ENCODE assay signal across 2 cellular contexts in the genomic region with DNA sequence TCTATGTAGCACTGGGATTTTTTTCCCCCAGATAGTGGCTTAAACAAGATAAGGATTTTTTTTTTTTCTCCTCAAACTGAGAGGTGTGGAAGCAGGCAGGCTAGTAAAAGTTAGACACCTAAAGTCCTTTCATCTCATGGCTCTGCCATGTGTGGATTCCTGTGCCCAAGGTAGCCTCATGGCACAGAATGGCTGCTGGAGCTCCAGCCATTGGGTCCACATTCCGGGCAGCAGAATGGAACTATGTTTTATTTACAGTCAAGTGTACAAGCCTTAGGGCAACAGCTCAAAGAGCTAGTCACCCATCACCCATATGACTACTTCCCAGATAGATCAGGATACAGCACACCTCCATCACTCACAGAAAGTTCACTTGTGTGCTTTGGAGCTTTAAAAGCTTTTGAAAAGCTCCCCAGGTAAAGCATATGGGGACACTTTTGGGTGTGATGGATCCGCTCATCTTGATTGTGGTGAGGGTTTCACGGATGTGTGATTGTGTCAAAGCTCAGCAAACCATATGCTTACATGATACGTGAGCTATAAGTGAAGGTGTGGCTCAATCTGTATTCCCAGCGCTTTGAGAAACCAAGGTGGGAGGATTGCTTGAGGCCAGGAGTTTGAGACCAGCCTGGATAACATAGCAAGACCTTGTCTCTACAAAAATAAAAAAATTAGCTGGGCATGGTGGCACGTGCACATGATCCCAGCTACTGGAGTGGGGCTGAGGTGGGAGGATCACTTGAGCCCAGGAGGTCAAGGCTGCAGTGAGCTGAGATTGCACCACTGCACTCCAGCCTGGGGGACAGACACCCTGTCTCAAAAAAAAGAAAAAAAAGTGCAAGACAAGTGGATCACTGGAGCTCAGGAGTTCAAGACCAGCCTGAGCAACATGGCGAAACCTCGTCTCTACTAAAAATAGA.
TF ChIP-seq lines count a peak whose summit lies in the region.

No MANE protein-coding gene starts in this region.

TF ChIP-seq in HepG2, 621 proteins besides CTCF, POLR2A, EP300 and RAD21 (continues in another document):
- no peak for TF ChIP-seq ASH2L (IDR thresholded peaks at IDR 0.05; ENCODE audit: insufficient read length, low read depth, low read length)
- no peak for TF ChIP-seq PAF1 (CRISPR knock-in tag; IDR thresholded peaks at IDR 0.05)
- 0 out of 2 replicates have a peak, but pooled peaks have one; percentile 35 for TF ChIP-seq RARA (CRISPR knock-in tag; IDR thresholded peaks at IDR 0.05)
- TF ChIP-seq NR2F6 (IDR thresholded peaks at IDR 0.05), result peak; percentile 44; the same call in 1 of the 2 replicates
- TF ChIP-seq NR2F6 (CRISPR knock-in tag; IDR thresholded peaks at IDR 0.05), result peak; percentile 58; the same call in 1 of the 2 replicates
- no peak for TF ChIP-seq SRSF9 (IDR thresholded peaks at IDR 0.05; ENCODE audit: borderline replicate concordance, insufficient read depth, low read depth, low read length, poor library complexity, severe bottlenecking)
- TF ChIP-seq KDM5B (CRISPR knock-in tag; IDR thresholded peaks at IDR 0.05; ENCODE audit: borderline replicate concordance), result no peak
- TF ChIP-seq, protein P1, sequence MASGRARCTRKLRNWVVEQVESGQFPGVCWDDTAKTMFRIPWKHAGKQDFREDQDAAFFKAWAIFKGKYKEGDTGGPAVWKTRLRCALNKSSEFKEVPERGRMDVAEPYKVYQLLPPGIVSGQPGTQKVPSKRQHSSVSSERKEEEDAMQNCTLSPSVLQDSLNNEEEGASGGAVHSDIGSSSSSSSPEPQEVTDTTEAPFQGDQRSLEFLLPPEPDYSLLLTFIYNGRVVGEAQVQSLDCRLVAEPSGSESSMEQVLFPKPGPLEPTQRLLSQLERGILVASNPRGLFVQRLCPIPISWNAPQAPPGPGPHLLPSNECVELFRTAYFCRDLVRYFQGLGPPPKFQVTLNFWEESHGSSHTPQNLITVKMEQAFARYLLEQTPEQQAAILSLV (CRISPR knock-in tag; IDR thresholded peaks at IDR 0.05; ENCODE audit: borderline replicate concordance), result no peak
- no peak for TF ChIP-seq SP5 (CRISPR knock-in tag; IDR thresholded peaks at IDR 0.05; ENCODE audit: borderline replicate concordance, low read depth)
- TF ChIP-seq KDM1A (CRISPR knock-in tag; IDR thresholded peaks at IDR 0.05), result peak; percentile 91
- TF ChIP-seq PCBP1 (IDR thresholded peaks at IDR 0.05; ENCODE audit: borderline replicate concordance, low read depth, low read length), result no peak
- peak; percentile 67; the same call in 1 of the 2 replicates for TF ChIP-seq ADNP (CRISPR knock-in tag; IDR thresholded peaks at IDR 0.05)
- TF ChIP-seq, protein P2, sequence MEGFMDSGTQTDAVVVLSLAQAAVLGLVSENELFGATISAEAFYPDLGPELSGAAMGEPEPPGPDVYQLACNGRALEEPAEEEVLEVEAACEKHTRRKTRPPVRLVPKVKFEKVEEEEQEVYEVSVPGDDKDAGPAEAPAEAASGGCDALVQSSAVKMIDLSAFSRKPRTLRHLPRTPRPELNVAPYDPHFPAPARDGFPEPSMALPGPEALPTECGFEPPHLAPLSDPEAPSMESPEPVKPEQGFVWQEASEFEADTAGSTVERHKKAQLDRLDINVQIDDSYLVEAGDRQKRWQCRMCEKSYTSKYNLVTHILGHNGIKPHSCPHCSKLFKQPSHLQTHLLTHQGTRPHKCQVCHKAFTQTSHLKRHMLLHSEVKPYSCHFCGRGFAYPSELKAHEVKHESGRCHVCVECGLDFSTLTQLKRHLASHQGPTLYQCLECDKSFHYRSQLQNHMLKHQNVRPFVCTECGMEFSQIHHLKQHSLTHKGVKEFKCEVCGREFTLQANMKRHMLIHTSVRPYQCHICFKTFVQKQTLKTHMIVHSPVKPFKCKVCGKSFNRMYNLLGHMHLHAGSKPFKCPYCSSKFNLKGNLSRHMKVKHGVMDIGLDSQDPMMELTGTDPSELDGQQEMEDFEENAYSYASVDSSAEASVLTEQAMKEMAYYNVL (CRISPR knock-in tag; IDR thresholded peaks at IDR 0.05; ENCODE audit: borderline replicate concordance), result 0 out of 2 replicates have a peak, but pooled peaks have one; percentile 9
- TF ChIP-seq, protein P3, sequence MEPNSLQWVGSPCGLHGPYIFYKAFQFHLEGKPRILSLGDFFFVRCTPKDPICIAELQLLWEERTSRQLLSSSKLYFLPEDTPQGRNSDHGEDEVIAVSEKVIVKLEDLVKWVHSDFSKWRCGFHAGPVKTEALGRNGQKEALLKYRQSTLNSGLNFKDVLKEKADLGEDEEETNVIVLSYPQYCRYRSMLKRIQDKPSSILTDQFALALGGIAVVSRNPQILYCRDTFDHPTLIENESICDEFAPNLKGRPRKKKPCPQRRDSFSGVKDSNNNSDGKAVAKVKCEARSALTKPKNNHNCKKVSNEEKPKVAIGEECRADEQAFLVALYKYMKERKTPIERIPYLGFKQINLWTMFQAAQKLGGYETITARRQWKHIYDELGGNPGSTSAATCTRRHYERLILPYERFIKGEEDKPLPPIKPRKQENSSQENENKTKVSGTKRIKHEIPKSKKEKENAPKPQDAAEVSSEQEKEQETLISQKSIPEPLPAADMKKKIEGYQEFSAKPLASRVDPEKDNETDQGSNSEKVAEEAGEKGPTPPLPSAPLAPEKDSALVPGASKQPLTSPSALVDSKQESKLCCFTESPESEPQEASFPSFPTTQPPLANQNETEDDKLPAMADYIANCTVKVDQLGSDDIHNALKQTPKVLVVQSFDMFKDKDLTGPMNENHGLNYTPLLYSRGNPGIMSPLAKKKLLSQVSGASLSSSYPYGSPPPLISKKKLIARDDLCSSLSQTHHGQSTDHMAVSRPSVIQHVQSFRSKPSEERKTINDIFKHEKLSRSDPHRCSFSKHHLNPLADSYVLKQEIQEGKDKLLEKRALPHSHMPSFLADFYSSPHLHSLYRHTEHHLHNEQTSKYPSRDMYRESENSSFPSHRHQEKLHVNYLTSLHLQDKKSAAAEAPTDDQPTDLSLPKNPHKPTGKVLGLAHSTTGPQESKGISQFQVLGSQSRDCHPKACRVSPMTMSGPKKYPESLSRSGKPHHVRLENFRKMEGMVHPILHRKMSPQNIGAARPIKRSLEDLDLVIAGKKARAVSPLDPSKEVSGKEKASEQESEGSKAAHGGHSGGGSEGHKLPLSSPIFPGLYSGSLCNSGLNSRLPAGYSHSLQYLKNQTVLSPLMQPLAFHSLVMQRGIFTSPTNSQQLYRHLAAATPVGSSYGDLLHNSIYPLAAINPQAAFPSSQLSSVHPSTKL (CRISPR knock-in tag; IDR thresholded peaks at IDR 0.05), result 0 out of 2 replicates have a peak, but pooled peaks have one; percentile 25
- 0 out of 2 replicates have a peak, but pooled peaks have one; percentile 8 for TF ChIP-seq THAP11 (CRISPR knock-in tag; IDR thresholded peaks at IDR 0.05)
- no peak for TF ChIP-seq HNRNPK (IDR thresholded peaks at IDR 0.05; ENCODE audit: low read depth, low read length, poor library complexity, severe bottlenecking)
- no peak for TF ChIP-seq ZSCAN9 (CRISPR knock-in tag; IDR thresholded peaks at IDR 0.05; ENCODE audit: borderline replicate concordance)
- no peak for TF ChIP-seq NKX3-1 (CRISPR knock-in tag; IDR thresholded peaks at IDR 0.05)

TF ChIP-seq in K562, 482 proteins besides CTCF, POLR2A, EP300 and RAD21:
- TF ChIP-seq RBM25 (IDR thresholded peaks at IDR 0.05; ENCODE audit: low read depth, low read length, severe bottlenecking), result peak; percentile 97
- peak; percentile 12 to 75; a peak in 3 of 4 replicates for TF ChIP-seq KDM1A (IDR thresholded peaks at IDR 0.05)
- peak; percentile 95 for TF ChIP-seq ADNP (tag; IDR thresholded peaks at IDR 0.05)
- peak; percentile 89 for TF ChIP-seq HLTF (IDR thresholded peaks at IDR 0.05)
- peak; percentile 57 to 83; a peak in 3 of 4 replicates for TF ChIP-seq RCOR1 (IDR thresholded peaks at IDR 0.05; ENCODE audit: borderline replicate concordance in 1 of 2, low read depth in 2 of 2, low read length in 2 of 2)
- peak; percentile 20 for TF ChIP-seq PHF20 (IDR thresholded peaks at IDR 0.05; ENCODE audit: partially characterized antibody)
- peak; percentile 74; the same call in 1 of the 2 replicates for TF ChIP-seq PTBP1 (IDR thresholded peaks at IDR 0.05; ENCODE audit: low read depth, low read length)
- TF ChIP-seq POLR2G (IDR thresholded peaks at IDR 0.05; ENCODE audit: low read depth, low read length), result no peak
- peak; percentile 91 for TF ChIP-seq BCOR (IDR thresholded peaks at IDR 0.05)
- TF ChIP-seq NFYB (IDR thresholded peaks at IDR 0.05; ENCODE audit: extremely low read depth, insufficient read length), result no peak
- TF ChIP-seq, protein P4, sequence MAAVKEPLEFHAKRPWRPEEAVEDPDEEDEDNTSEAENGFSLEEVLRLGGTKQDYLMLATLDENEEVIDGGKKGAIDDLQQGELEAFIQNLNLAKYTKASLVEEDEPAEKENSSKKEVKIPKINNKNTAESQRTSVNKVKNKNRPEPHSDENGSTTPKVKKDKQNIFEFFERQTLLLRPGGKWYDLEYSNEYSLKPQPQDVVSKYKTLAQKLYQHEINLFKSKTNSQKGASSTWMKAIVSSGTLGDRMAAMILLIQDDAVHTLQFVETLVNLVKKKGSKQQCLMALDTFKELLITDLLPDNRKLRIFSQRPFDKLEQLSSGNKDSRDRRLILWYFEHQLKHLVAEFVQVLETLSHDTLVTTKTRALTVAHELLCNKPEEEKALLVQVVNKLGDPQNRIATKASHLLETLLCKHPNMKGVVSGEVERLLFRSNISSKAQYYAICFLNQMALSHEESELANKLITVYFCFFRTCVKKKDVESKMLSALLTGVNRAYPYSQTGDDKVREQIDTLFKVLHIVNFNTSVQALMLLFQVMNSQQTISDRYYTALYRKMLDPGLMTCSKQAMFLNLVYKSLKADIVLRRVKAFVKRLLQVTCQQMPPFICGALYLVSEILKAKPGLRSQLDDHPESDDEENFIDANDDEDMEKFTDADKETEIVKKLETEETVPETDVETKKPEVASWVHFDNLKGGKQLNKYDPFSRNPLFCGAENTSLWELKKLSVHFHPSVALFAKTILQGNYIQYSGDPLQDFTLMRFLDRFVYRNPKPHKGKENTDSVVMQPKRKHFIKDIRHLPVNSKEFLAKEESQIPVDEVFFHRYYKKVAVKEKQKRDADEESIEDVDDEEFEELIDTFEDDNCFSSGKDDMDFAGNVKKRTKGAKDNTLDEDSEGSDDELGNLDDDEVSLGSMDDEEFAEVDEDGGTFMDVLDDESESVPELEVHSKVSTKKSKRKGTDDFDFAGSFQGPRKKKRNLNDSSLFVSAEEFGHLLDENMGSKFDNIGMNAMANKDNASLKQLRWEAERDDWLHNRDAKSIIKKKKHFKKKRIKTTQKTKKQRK (IDR thresholded peaks at IDR 0.05; ENCODE audit: borderline replicate concordance, low read depth, low read length), result 0 out of 2 replicates have a peak, but pooled peaks have one; percentile 26
- peak; percentile 65 for TF ChIP-seq SMARCA5 (IDR thresholded peaks at IDR 0.05)
- no peak for TF ChIP-seq ZNF717 (CRISPR knock-in tag; IDR thresholded peaks at IDR 0.05)
- TF ChIP-seq ZNF324 (CRISPR knock-in tag; IDR thresholded peaks at IDR 0.05), result no peak
